Comparison of ENCODE assay signal across 24 cellular contexts in genomic region chrX:4091046-4091760, GRCh38.
DNase-seq lines count a peak whose midpoint lies in the region; TF ChIP-seq lines count a peak whose summit lies in the region.
"Had no signal": no experiment of that assay in that cellular context is flagged by ENCODE, and none has a peak within 500 bp of the region (broad histone marks: within the 10 kb centered on the region; RNA-seq: fewer than 3 reads in every experiment).

No MANE protein-coding gene starts in this region.

- no peak for TF ChIP-seq POLR2A in erythroblast (IDR thresholded peaks at IDR 0.05; ENCODE audit: low read length)

- peak; percentile 7 for DNase-seq in M059J (ENCODE audit: low read depth)
- peak; percentile 5 for DNase-seq in T1000 (lab: John Stamatoyannopoulos, UW)
- peak; percentile 42 for DNase-seq in kidney tubule cell (ENCODE audit: low spot score)
- no peak for DNase-seq in erythroblast (lab: John Stamatoyannopoulos, UW)
- DNase-seq in inferior parietal cortex (ENCODE audit: extremely low spot score), result no peak
- no peak for DNase-seq in COLO668 (lab: John Stamatoyannopoulos, UW; ENCODE audit: unreplicated experiment)
- no peak for DNase-seq in activated CD4-positive, alpha-beta T cell treated with anti-CD3 and anti-CD28 coated beads for 48 hours
- DNase-seq: activated CD4-positive, alpha-beta T cell treated with anti-CD3 and anti-CD28 coated beads for 4 hours; activated CD8-positive, alpha-beta memory T cell treated with anti-CD3 and anti-CD28 coated beads for 24 hours; activated effector memory CD4-positive, alpha-beta T cell treated with Interleukin-2 at 50 U/mL for 16 hours; activated T-cell treated with anti-CD3 and anti-CD28 coated beads for 4 hours; COR-L47; DMS53; HFFc6; hippocampal formation; KG1; MM.1S; NCI-H2029; NCI-H526; NK-92 treated with Interleukin-12 subunit alpha and Interleukin-12 subunit beta, amount 100 ng/mL, for 24 hours; stimulated activated CD4-positive, alpha-beta T cell treated with anti-CD3 and anti-CD28 coated beads, Interleukin-1b, Interleukin-23, amount 100 ng/mL, for 48 hours; SW 1271; T-helper 9 cell; WERI-Rb-1 had no signal

Comparison
In these comparisons a context has a peak if more than half of its experiments do, and no peak if none do; other contexts are left out.
1. DNase-seq: peak in M059J (single experiment), T1000 (single experiment) and kidney tubule cell (single experiment); none in erythroblast (0 of 2), inferior parietal cortex (single experiment), COLO668 (single experiment) and activated CD4-positive, alpha-beta T cell treated with anti-CD3 and anti-CD28 coated beads for 48 hours (single experiment).